In the genomic region with DNA sequence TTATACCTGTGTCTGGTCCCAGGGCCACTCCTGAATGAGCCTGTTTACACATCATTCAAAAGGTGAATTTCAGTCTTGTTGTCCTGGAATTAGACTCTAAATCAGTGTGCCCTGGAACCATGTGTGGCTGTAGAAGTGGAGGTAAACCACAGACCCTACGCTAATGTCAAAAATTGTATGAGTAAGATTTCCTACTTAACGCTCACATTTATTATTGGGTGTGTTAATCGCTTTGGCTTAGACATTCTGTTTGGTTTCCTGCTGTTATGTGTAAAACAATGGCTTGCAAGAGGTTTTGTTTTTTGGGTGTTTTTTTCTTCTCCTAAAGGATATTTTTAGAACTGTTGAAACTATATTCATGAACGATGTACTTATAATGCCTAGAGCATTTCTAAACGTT, we compare ENCODE assay signal across 2 cellular contexts.
TF ChIP-seq lines count a peak whose summit lies in the region.

No MANE protein-coding gene starts in this region.

TF ChIP-seq in A549, 52 proteins besides CTCF, POLR2A, EP300 and RAD21 (continued from another document):
- TF ChIP-seq, protein P1, sequence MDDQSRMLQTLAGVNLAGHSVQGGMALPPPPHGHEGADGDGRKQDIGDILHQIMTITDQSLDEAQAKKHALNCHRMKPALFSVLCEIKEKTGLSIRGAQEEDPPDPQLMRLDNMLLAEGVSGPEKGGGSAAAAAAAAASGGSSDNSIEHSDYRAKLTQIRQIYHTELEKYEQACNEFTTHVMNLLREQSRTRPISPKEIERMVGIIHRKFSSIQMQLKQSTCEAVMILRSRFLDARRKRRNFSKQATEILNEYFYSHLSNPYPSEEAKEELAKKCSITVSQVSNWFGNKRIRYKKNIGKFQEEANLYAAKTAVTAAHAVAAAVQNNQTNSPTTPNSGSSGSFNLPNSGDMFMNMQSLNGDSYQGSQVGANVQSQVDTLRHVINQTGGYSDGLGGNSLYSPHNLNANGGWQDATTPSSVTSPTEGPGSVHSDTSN (IDR thresholded peaks at IDR 0.05), result no peak
- TF ChIP-seq, protein P2, sequence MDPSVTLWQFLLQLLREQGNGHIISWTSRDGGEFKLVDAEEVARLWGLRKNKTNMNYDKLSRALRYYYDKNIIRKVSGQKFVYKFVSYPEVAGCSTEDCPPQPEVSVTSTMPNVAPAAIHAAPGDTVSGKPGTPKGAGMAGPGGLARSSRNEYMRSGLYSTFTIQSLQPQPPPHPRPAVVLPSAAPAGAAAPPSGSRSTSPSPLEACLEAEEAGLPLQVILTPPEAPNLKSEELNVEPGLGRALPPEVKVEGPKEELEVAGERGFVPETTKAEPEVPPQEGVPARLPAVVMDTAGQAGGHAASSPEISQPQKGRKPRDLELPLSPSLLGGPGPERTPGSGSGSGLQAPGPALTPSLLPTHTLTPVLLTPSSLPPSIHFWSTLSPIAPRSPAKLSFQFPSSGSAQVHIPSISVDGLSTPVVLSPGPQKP (IDR thresholded peaks at IDR 0.05; ENCODE audit: low read depth, low read length), result no peak
- TF ChIP-seq RFX5 (IDR thresholded peaks at IDR 0.05), result no peak
- TF ChIP-seq HOXB5 (CRISPR knock-in tag; IDR thresholded peaks at IDR 0.05), result no peak
- TF ChIP-seq REST (IDR thresholded peaks at IDR 0.05), result no peak
- TF ChIP-seq POLR2AphosphoS2 (conservative IDR thresholded peaks at IDR 0.05; ENCODE audit: low read length), result no peak
- no peak for TF ChIP-seq SREBF2 (IDR thresholded peaks at IDR 0.05)
- TF ChIP-seq, protein P3, sequence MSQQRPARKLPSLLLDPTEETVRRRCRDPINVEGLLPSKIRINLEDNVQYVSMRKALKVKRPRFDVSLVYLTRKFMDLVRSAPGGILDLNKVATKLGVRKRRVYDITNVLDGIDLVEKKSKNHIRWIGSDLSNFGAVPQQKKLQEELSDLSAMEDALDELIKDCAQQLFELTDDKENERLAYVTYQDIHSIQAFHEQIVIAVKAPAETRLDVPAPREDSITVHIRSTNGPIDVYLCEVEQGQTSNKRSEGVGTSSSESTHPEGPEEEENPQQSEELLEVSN (IDR thresholded peaks at IDR 0.05; ENCODE audit: borderline replicate concordance, low read depth), result no peak
- no peak for TF ChIP-seq FOSL2 (IDR thresholded peaks at IDR 0.05)
- TF ChIP-seq FOSL2 (CRISPR knock-in tag; IDR thresholded peaks at IDR 0.05), result no peak

TF ChIP-seq in SK-N-SH treated with all-trans-retinoic acid at 6 μM for 48 hours, 23 proteins besides CTCF, POLR2A, EP300 and RAD21 (continued from another document):
- no peak for TF ChIP-seq CREB5 (CRISPR knock-in tag; IDR thresholded peaks at IDR 0.05; ENCODE audit: low read depth)
- TF ChIP-seq, protein P4, sequence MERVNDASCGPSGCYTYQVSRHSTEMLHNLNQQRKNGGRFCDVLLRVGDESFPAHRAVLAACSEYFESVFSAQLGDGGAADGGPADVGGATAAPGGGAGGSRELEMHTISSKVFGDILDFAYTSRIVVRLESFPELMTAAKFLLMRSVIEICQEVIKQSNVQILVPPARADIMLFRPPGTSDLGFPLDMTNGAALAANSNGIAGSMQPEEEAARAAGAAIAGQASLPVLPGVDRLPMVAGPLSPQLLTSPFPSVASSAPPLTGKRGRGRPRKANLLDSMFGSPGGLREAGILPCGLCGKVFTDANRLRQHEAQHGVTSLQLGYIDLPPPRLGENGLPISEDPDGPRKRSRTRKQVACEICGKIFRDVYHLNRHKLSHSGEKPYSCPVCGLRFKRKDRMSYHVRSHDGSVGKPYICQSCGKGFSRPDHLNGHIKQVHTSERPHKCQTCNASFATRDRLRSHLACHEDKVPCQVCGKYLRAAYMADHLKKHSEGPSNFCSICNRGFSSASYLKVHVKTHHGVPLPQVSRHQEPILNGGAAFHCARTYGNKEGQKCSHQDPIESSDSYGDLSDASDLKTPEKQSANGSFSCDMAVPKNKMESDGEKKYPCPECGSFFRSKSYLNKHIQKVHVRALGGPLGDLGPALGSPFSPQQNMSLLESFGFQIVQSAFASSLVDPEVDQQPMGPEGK (CRISPR knock-in tag; IDR thresholded peaks at IDR 0.05; ENCODE audit: borderline replicate concordance), result no peak
- TF ChIP-seq TCF4 (CRISPR knock-in tag; IDR thresholded peaks at IDR 0.05; ENCODE audit: borderline replicate concordance), result no peak
- TF ChIP-seq ZNF565 (CRISPR knock-in tag; conservative IDR thresholded peaks at IDR 0.05; ENCODE audit: low read depth), result no peak
- TF ChIP-seq TOX (CRISPR knock-in tag; IDR thresholded peaks at IDR 0.05; ENCODE audit: borderline replicate concordance), result no peak
- TF ChIP-seq, protein P5, sequence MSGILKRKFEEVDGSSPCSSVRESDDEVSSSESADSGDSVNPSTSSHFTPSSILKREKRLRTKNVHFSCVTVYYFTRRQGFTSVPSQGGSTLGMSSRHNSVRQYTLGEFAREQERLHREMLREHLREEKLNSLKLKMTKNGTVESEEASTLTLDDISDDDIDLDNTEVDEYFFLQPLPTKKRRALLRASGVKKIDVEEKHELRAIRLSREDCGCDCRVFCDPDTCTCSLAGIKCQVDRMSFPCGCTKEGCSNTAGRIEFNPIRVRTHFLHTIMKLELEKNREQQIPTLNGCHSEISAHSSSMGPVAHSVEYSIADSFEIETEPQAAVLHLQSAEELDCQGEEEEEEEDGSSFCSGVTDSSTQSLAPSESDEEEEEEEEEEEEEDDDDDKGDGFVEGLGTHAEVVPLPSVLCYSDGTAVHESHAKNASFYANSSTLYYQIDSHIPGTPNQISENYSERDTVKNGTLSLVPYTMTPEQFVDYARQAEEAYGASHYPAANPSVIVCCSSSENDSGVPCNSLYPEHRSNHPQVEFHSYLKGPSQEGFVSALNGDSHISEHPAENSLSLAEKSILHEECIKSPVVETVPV (CRISPR knock-in tag; IDR thresholded peaks at IDR 0.05), result no peak
